ENCODE assay signal across 12 cellular contexts in the genomic region with DNA sequence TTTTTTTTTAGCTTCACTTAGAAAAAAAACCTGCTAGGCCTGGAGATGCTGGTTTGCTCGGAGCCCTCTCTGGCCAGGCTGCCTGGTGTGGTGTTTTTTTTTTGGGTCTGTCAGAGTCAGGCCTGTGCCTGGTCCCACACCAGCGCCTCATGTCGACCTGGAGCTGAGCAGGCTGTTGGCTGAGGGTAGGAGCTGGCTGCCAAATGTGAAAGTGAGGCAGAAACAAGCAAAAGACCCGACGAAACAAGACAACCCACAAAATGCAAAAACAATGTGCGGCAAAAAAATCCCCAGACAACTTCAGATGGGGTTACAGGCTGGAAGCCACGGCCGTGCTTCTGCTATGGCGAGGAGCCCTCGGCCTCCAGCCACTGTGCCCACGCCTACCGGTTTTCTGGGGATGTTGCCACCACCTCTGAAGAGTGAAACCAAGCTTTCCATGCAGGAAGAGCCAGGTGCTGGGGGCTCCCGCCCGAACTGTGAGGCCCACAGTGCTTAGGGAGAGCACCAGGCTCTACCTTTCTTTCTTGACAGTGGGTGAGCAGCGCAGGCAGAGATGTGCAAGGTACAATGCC.
DNase-seq lines count a peak whose midpoint lies in the region; ATAC-seq and TF ChIP-seq lines count a peak whose summit lies in the region.
"Had no signal": no experiment of that assay in that cellular context is flagged by ENCODE, and none has a peak within 500 bp of the region (broad histone marks: within the 10 kb centered on the region; RNA-seq: fewer than 3 reads in every experiment).

No MANE protein-coding gene starts in this region.

- H3K27ac Mint-ChIP-seq in activated CD8-positive, alpha-beta T cell treated with anti-CD3 and anti-CD28 coated beads for 36 hours, result peak overlapping the region; percentile 38
- no peak overlapping the region for H3K27ac Mint-ChIP-seq in activated CD8-positive, alpha-beta T cell treated with anti-CD3 and anti-CD28 coated beads, Interleukin-2, amount 10 ng/mL, durations not matched to agents 7 days and 5 days
- H3K27ac Mint-ChIP-seq in WTC11, result peak overlapping the region; percentile 78
- H3K27ac Mint-ChIP-seq in stimulated activated memory B cell treated with anti-CD40 and anti-IgM and Interleukin-4, amounts not matched to agents 10 μg/mL and 1 μg/mL and 100 μg/mL, for 72 hours, result peak overlapping the region; percentile 74

- no peaks in the 10 kb centered on the region for H3K4me1 Mint-ChIP-seq in activated CD8-positive, alpha-beta T cell treated with anti-CD3 and anti-CD28 coated beads for 36 hours (ENCODE audit: low read depth)
- no peaks in the 10 kb centered on the region for H3K4me1 Mint-ChIP-seq in activated CD8-positive, alpha-beta T cell treated with anti-CD3 and anti-CD28 coated beads, Interleukin-2, amount 10 ng/mL, durations not matched to agents 7 days and 5 days (ENCODE audit: low read depth)
- peaks cover 86% of the 10 kb centered on the region for H3K4me1 Mint-ChIP-seq in WTC11
- H3K4me1 Mint-ChIP-seq in stimulated activated memory B cell treated with anti-CD40 and anti-IgM and Interleukin-4, amounts not matched to agents 10 μg/mL and 1 μg/mL and 100 μg/mL, for 72 hours, result peaks cover 12% of the 10 kb centered on the region

- CTCF ChIA-PET in activated CD8-positive, alpha-beta T cell treated with anti-CD3 and anti-CD28 coated beads for 36 hours (lab: Charles Lee), result interaction anchor here (1.5 to 1.8 kb wide), 2 partner anchors 16 to 23 kb away, joined by 5 to 9 read pairs; no protein-coding TSS in a partner anchor
- CTCF ChIA-PET in activated CD8-positive, alpha-beta T cell treated with anti-CD3 and anti-CD28 coated beads, Interleukin-2, amount 10 ng/mL, durations not matched to agents 7 days and 5 days (lab: Charles Lee), result interaction anchor here (2.6 kb wide), 1 partner anchor 15 kb away, joined by 12 read pairs; no protein-coding TSS in a partner anchor
- CTCF ChIA-PET in WTC11 (lab: Charles Lee), result interaction anchor here (1.2 to 4.5 kb wide), 4 partner anchors 11 to 110 kb away, joined by 3 to 29 read pairs (median 14); partner anchors contain the start of gene RINT1

- intact Hi-C loops in activated CD8-positive, alpha-beta T cell treated with anti-CD3 and anti-CD28 coated beads for 36 hours (cut with micrococcal nuclease), result no loop called here

- DNase-seq in activated CD8-positive, alpha-beta T cell treated with anti-CD3 and anti-CD28 coated beads for 36 hours, result no peak
- no peak for DNase-seq in activated CD8-positive, alpha-beta T cell treated with anti-CD3 and anti-CD28 coated beads, Interleukin-2, amount 10 ng/mL, durations not matched to agents 7 days and 5 days
- DNase-seq in WTC11 (ENCODE audit: low spot score) (no peak), medulla oblongata (ENCODE audit: extremely low spot score) (peak; percentile 38), SW480 (ENCODE audit: low spot score) (no peak), cortex of kidney (lab: John Stamatoyannopoulos, UW) (no peak), NCI-H82 treated with DMSO at 0.1 percent for 48 hours (lab: John Stamatoyannopoulos, UW; ENCODE audit: unreplicated experiment) (no peak)
- DNase-seq: DMS153, NCI-H345, NCI-H69, SHP77 had no signal

- H3K27me3 Mint-ChIP-seq in activated CD8-positive, alpha-beta T cell treated with anti-CD3 and anti-CD28 coated beads for 36 hours, result no peaks in the 10 kb centered on the region
- no peaks in the 10 kb centered on the region for H3K27me3 Mint-ChIP-seq in activated CD8-positive, alpha-beta T cell treated with anti-CD3 and anti-CD28 coated beads, Interleukin-2, amount 10 ng/mL, durations not matched to agents 7 days and 5 days (ENCODE audit: low read depth)
- H3K27me3 Mint-ChIP-seq in WTC11 (ENCODE audit: low read depth), result no peaks in the 10 kb centered on the region
- H3K27me3 Mint-ChIP-seq in stimulated activated memory B cell treated with anti-CD40 and anti-IgM and Interleukin-4, amounts not matched to agents 10 μg/mL and 1 μg/mL and 100 μg/mL, for 72 hours, result no peaks in the 10 kb centered on the region

- ATAC-seq in activated CD8-positive, alpha-beta T cell treated with anti-CD3 and anti-CD28 coated beads for 36 hours, result no peak
- ATAC-seq in activated CD8-positive, alpha-beta T cell treated with anti-CD3 and anti-CD28 coated beads, Interleukin-2, amount 10 ng/mL, durations not matched to agents 7 days and 5 days, result no peak
- ATAC-seq in WTC11, result no peak
- no peak for ATAC-seq in stimulated activated memory B cell treated with anti-CD40 and anti-IgM and Interleukin-4, amounts not matched to agents 10 μg/mL and 1 μg/mL and 100 μg/mL, for 72 hours

- POLR2A ChIA-PET in activated CD8-positive, alpha-beta T cell treated with anti-CD3 and anti-CD28 coated beads for 36 hours (lab: Charles Lee), result interaction anchor here (0.5 kb wide), 1 partner anchor 291 kb away, joined by 4 read pairs; no protein-coding TSS in a partner anchor
- POLR2A ChIA-PET in activated CD8-positive, alpha-beta T cell treated with anti-CD3 and anti-CD28 coated beads, Interleukin-2, amount 10 ng/mL, durations not matched to agents 7 days and 5 days (lab: Charles Lee), result no interaction called here
- POLR2A ChIA-PET in WTC11 (lab: Charles Lee), result no interaction called here

- H3K36me3 Mint-ChIP-seq in activated CD8-positive, alpha-beta T cell treated with anti-CD3 and anti-CD28 coated beads for 36 hours (ENCODE audit: low read depth), result peaks cover 4% of the 10 kb centered on the region
- no peaks in the 10 kb centered on the region for H3K36me3 Mint-ChIP-seq in activated CD8-positive, alpha-beta T cell treated with anti-CD3 and anti-CD28 coated beads, Interleukin-2, amount 10 ng/mL, durations not matched to agents 7 days and 5 days (ENCODE audit: low read depth)
- peaks cover 32% of the 10 kb centered on the region for H3K36me3 Mint-ChIP-seq in WTC11
- H3K36me3 Mint-ChIP-seq in stimulated activated memory B cell treated with anti-CD40 and anti-IgM and Interleukin-4, amounts not matched to agents 10 μg/mL and 1 μg/mL and 100 μg/mL, for 72 hours, result peaks cover 81% of the 10 kb centered on the region

- H3K4me3 Mint-ChIP-seq in activated CD8-positive, alpha-beta T cell treated with anti-CD3 and anti-CD28 coated beads for 36 hours, result no peak overlapping the region
- H3K4me3 Mint-ChIP-seq in activated CD8-positive, alpha-beta T cell treated with anti-CD3 and anti-CD28 coated beads, Interleukin-2, amount 10 ng/mL, durations not matched to agents 7 days and 5 days, result no peak overlapping the region
- no peak overlapping the region for H3K4me3 Mint-ChIP-seq in WTC11
- no peak overlapping the region for H3K4me3 Mint-ChIP-seq in stimulated activated memory B cell treated with anti-CD40 and anti-IgM and Interleukin-4, amounts not matched to agents 10 μg/mL and 1 μg/mL and 100 μg/mL, for 72 hours

- H3K9me3 Mint-ChIP-seq in activated CD8-positive, alpha-beta T cell treated with anti-CD3 and anti-CD28 coated beads for 36 hours, result no peaks in the 10 kb centered on the region
- no peaks in the 10 kb centered on the region for H3K9me3 Mint-ChIP-seq in activated CD8-positive, alpha-beta T cell treated with anti-CD3 and anti-CD28 coated beads, Interleukin-2, amount 10 ng/mL, durations not matched to agents 7 days and 5 days (ENCODE audit: insufficient read depth)
- no peaks in the 10 kb centered on the region for H3K9me3 Mint-ChIP-seq in WTC11
- no peaks in the 10 kb centered on the region for H3K9me3 Mint-ChIP-seq in stimulated activated memory B cell treated with anti-CD40 and anti-IgM and Interleukin-4, amounts not matched to agents 10 μg/mL and 1 μg/mL and 100 μg/mL, for 72 hours

- no peak for TF ChIP-seq CTCF in activated CD8-positive, alpha-beta T cell treated with anti-CD3 and anti-CD28 coated beads for 36 hours (IDR thresholded peaks at IDR 0.05)
- TF ChIP-seq CTCF in WTC11 (IDR thresholded peaks at IDR 0.05), result no peak

TF ChIP-seq in WTC11, 78 proteins besides CTCF, POLR2A, EP300 and RAD21:
- no peak for TF ChIP-seq SOX15 (CRISPR knock-in tag; IDR thresholded peaks at IDR 0.05)
